Comparison of ENCODE assay signal across 22 cellular contexts in the genomic region with DNA sequence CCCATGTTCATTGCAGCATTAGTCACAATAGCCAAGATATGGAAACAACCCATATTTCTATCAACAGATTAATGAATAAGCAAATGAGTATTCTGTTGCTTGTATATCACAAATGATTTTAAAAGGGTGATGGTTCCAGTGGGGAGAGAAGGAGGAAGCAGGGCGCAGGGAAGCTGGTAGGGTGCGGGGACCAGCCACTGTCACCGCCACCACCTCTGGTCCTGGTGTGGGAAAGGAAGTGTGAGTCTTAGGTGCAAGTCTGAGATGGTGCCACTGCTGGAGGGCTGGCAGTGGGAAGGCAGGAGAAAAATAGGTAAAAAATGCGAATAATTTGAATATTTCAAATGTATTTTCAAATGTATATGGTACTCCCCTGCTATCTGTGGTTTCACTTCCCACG.
"Had no signal": no experiment of that assay in that cellular context is flagged by ENCODE, and none has a peak within 500 bp of the region (broad histone marks: within the 10 kb centered on the region; RNA-seq: fewer than 3 reads in every experiment).

No MANE protein-coding gene starts in this region.

- DNase-seq: stimulated activated CD4-positive, alpha-beta T cell treated with anti-CD3 and anti-CD28 coated beads, Interleukin-2, amount 100 ng/mL, for 48 hours; stimulated activated CD4-positive, alpha-beta T cell treated with anti-CD3 and anti-CD28 coated beads, Interleukin-4, amount 100 ng/mL, for 1 hour; stimulated activated CD4-positive, alpha-beta T cell treated with anti-CD3 and anti-CD28 coated beads, Interleukin-4, amount 100 ng/mL, for 24 hours; stimulated activated CD4-positive, alpha-beta T cell treated with anti-CD3 and anti-CD28 coated beads, Interleukin-4, amount 100 ng/mL, for 4 hours; stimulated activated CD8-positive, alpha-beta memory T cell treated with anti-CD3 and anti-CD28 coated beads, Interleukin-4, amount 100 ng/mL, for 48 hours; stimulated activated naive B cell treated with anti-CD40 and anti-IgM and Interleukin-4, amounts not matched to agents 10 μg/mL and 1 μg/mL and 100 μg/mL, for 72 hours; stimulated activated naive CD4-positive, alpha-beta T cell; stimulated activated naive CD4-positive, alpha-beta T cell treated with Interleukin-2 at 50 U/mL for 16 hours; stimulated activated naive CD8-positive, alpha-beta T cell treated with anti-CD3 and anti-CD28 coated beads, Interleukin-15, amount 100 ng/mL, for 72 hours; stimulated activated naive CD8-positive, alpha-beta T cell treated with anti-CD3 and anti-CD28 coated beads, Interleukin-15, Interleukin-2, amounts not matched to agents 100 U/mL and 50 U/mL, for 24 hours; stomach; substantia nigra; testis; thyroid gland; tibial artery; transverse colon; trophoblast cell; upper lobe of left lung; upper lobe of right lung; uterus had no signal

- ATAC-seq: stimulated activated effector memory CD8-positive, alpha-beta T cell treated with anti-CD3 and anti-CD28 coated beads, Interleukin-12 subunit alpha, Interleukin-12 subunit beta, amount 100 ng/mL, for 72 hours; stimulated activated memory B cell treated with anti-CD40 and anti-IgM and Interleukin-4, amounts not matched to agents 10 μg/mL and 1 μg/mL and 100 μg/mL, for 72 hours; stimulated activated naive B cell treated with anti-CD40 and anti-IgM and Interleukin-4, amounts not matched to agents 10 μg/mL and 1 μg/mL and 100 μg/mL, for 72 hours; stimulated activated naive CD8-positive, alpha-beta T cell treated with anti-CD3 and anti-CD28 coated beads, Interleukin-15, amount 100 ng/mL, for 72 hours; stimulated activated naive CD8-positive, alpha-beta T cell treated with anti-CD3 and anti-CD28 coated beads, Interleukin-15, Interleukin-2, amounts not matched to agents 100 U/mL and 50 U/mL, for 24 hours; upper lobe of right lung had no signal
